ENCODE assay signal across 8 cellular contexts in genomic region chr5:90020575-90021535, GRCh38.
DNase-seq lines count a peak whose midpoint lies in the region; ATAC-seq and TF ChIP-seq lines count a peak whose summit lies in the region.

No MANE protein-coding gene starts in this region.

- TF ChIP-seq CTCF in epithelial cell of proximal tubule (conservative IDR thresholded peaks at IDR 0.05; ENCODE audit: low read depth, low read length) = no peak

- DNase-seq in NCI-H460 (ENCODE audit: extremely low read depth, low read depth) (peak; percentile 53), epithelial cell of proximal tubule (ENCODE audit: low read depth) (peak; percentile 7), pulmonary artery endothelial cell (ENCODE audit: low read depth, low spot score) (peak; percentile 66), NCI-H524 treated with DMSO at 0.1 percent for 48 hours (lab: John Stamatoyannopoulos, UW) (no peak), cerebellar cortex (ENCODE audit: low spot score) (no peak)
- no peak for DNase-seq in central memory CD4-positive, alpha-beta T cell

- peak; percentile 94 for ATAC-seq in GM18858 (IDR thresholded peaks at IDR 0.05; ENCODE audit: unreplicated experiment)
- ATAC-seq in HG02840 (IDR thresholded peaks at IDR 0.05; ENCODE audit: low FRiP score, unreplicated experiment) = peak; percentile 82

- no peak overlapping the region for H3K4me3 ChIP-seq in epithelial cell of proximal tubule (ENCODE audit: low read depth, low read length)

Comparison
In these comparisons a context has a peak if more than half of its experiments do, and no peak if none do; other contexts are left out.
1. DNase-seq: peak in NCI-H460 (single experiment), epithelial cell of proximal tubule (single experiment) and pulmonary artery endothelial cell (single experiment); none in NCI-H524 treated with DMSO at 0.1 percent for 48 hours (single experiment), central memory CD4-positive, alpha-beta T cell (single experiment) and cerebellar cortex (single experiment).